14 cellular contexts compared by ENCODE assay signal in the genomic region with DNA sequence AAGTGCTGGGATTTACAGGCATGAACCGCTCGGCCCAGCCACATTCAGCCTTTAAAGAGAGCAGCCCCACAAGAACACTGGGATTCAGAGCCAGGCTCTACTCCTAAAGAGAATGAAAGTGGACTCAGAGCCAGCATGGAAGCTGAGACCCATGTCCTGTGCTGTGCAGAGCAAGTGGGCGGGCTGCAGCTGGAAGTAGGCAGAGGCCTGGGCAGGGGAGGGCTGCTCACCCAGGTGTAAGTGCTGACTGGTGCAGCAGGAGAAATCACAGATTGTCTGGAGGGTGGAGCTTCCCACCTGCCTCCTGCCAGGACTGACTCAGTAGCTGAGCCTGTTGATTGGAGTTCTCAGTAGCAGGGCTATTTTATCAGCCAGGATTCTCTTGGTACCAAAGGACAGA.
"Had no signal": no experiment of that assay in that cellular context is flagged by ENCODE, and none has a peak within 500 bp of the region (broad histone marks: within the 10 kb centered on the region; RNA-seq: fewer than 3 reads in every experiment).

No MANE protein-coding gene starts in this region.

- ATAC-seq: activated CD8-positive, alpha-beta T cell treated with anti-CD3 and anti-CD28 coated beads for 36 hours; activated naive CD8-positive, alpha-beta T cell treated with anti-CD3 and anti-CD28 coated beads, Interleukin-2, amount 50 U/mL, for 24 hours; left lobe of liver; stimulated activated naive CD8-positive, alpha-beta T cell treated with anti-CD3 and anti-CD28 coated beads, Interleukin-15, Interleukin-2, amounts not matched to agents 100 U/mL and 50 U/mL, for 24 hours had no signal

- H3K27ac ChIP-seq: coronary artery had no signal

- DNase-seq: activated B cell treated with CpG ODN at 0.5 μM for 24 hours; activated CD4-positive, alpha-beta T cell treated with anti-CD3 and anti-CD28 coated beads for 48 hours; activated CD8-positive, alpha-beta T cell treated with anti-CD3 and anti-CD28 coated beads for 36 hours; activated naive CD4-positive, alpha-beta T cell treated with Interleukin-2 at 50 U/mL for 16 hours; activated naive CD8-positive, alpha-beta T cell treated with anti-CD3 and anti-CD28 coated beads, Interleukin-2, amount 50 U/mL, for 24 hours; activated T-cell treated with anti-CD3 and anti-CD28 coated beads, Interleukin-2, amount 50 U/mL, for 24 hours; occipital lobe; stimulated activated naive CD8-positive, alpha-beta T cell treated with anti-CD3 and anti-CD28 coated beads, Interleukin-15, Interleukin-2, amounts not matched to agents 100 U/mL and 50 U/mL, for 24 hours; T-helper 1 cell; T-helper 9 cell; trophoblast cell had no signal

- H3K4me3 ChIP-seq: coronary artery, lung had no signal
